ENCODE assay signal across 19 cellular contexts in the genomic region with DNA sequence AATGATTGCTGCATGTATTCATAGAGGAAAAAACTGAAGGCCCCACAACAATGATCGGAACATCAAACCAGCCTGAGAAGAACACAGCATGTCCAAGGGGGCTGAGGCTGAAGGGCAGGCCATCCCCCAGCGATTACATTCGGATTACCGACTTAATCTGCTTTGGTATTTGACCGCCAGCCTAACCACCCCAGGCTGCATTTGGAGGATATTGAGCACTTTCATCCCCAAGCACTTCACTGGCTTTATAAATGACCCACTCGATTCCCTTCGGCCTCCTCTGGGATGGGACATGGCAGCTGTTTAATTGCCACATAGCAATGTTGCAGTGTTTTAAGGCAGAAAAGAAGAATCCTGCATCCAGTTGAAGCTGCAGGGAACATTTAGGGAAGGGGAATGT.
"Had no signal": no experiment of that assay in that cellular context is flagged by ENCODE, and none has a peak within 500 bp of the region (broad histone marks: within the 10 kb centered on the region; RNA-seq: fewer than 3 reads in every experiment).

No MANE protein-coding gene starts in this region.

- H3K27ac Mint-ChIP-seq: activated naive CD4-positive, alpha-beta T cell treated with anti-CD3 and anti-CD28 coated beads, Interleukin-2, amount 50 U/mL, for 72 hours; naive thymus-derived CD8-positive, alpha-beta T cell; stimulated activated effector memory CD8-positive, alpha-beta T cell treated with anti-CD3 and anti-CD28 coated beads, Interleukin-12 subunit alpha, Interleukin-12 subunit beta, amount 100 ng/mL, for 72 hours had no signal

- FAIRE-seq: endothelial cell of umbilical vein, pancreas, small intestine had no signal

- H3K36me3 ChIP-seq: colonic mucosa, neutrophil, pancreas, right lobe of liver had no signal

- H3K4me1 Mint-ChIP-seq: stimulated activated effector memory CD8-positive, alpha-beta T cell treated with anti-CD3 and anti-CD28 coated beads, Interleukin-12 subunit alpha, Interleukin-12 subunit beta, amount 100 ng/mL, for 72 hours had no signal

- H3K9me3 ChIP-seq: colonic mucosa, esophagus muscularis mucosa, gastroesophageal sphincter, heart right ventricle, neutrophil, pancreas, right lobe of liver, stomach had no signal

- DNase-seq: activated CD4-positive, alpha-beta T cell treated with anti-CD3 and anti-CD28 coated beads for 1 hour; activated CD4-positive, alpha-beta T cell treated with anti-CD3 and anti-CD28 coated beads, Interleukin-2, amount 50 U/mL, for 4 hours; activated gamma-delta T cell; colonic mucosa; heart right ventricle; left cardiac atrium; naive thymus-derived CD8-positive, alpha-beta T cell; pancreas; right lobe of liver; small intestine; stimulated activated CD4-positive, alpha-beta T cell treated with anti-CD3 and anti-CD28 coated beads, Interleukin-4, amount 100 ng/mL, for 1 hour; stomach; trophoblast cell had no signal

- H3K4me3 Mint-ChIP-seq: naive thymus-derived CD8-positive, alpha-beta T cell; stimulated activated effector memory CD8-positive, alpha-beta T cell treated with anti-CD3 and anti-CD28 coated beads, Interleukin-12 subunit alpha, Interleukin-12 subunit beta, amount 100 ng/mL, for 72 hours had no signal

- H3K9me3 Mint-ChIP-seq: activated naive CD4-positive, alpha-beta T cell treated with anti-CD3 and anti-CD28 coated beads, Interleukin-2, amount 50 U/mL, for 72 hours; naive thymus-derived CD8-positive, alpha-beta T cell; stimulated activated effector memory CD8-positive, alpha-beta T cell treated with anti-CD3 and anti-CD28 coated beads, Interleukin-12 subunit alpha, Interleukin-12 subunit beta, amount 100 ng/mL, for 72 hours had no signal

- H3K4me3 ChIP-seq: colonic mucosa, esophagus muscularis mucosa, gastroesophageal sphincter, heart right ventricle, pancreas, right lobe of liver, stomach had no signal

- H3K36me3 Mint-ChIP-seq: activated naive CD4-positive, alpha-beta T cell treated with anti-CD3 and anti-CD28 coated beads, Interleukin-2, amount 50 U/mL, for 72 hours; naive thymus-derived CD8-positive, alpha-beta T cell; stimulated activated effector memory CD8-positive, alpha-beta T cell treated with anti-CD3 and anti-CD28 coated beads, Interleukin-12 subunit alpha, Interleukin-12 subunit beta, amount 100 ng/mL, for 72 hours had no signal

- H3K27ac ChIP-seq: colonic mucosa, esophagus muscularis mucosa, gastroesophageal sphincter, neutrophil, pancreas, right lobe of liver, stomach had no signal

- H3K27me3 Mint-ChIP-seq: naive thymus-derived CD8-positive, alpha-beta T cell had no signal

- H3K4me1 ChIP-seq: colonic mucosa, gastroesophageal sphincter, pancreas, right lobe of liver, stomach had no signal
